ENCODE assay signal across 15 cellular contexts in genomic region chr18:37161491-37161890, GRCh38.
DNase-seq lines count a peak whose midpoint lies in the region; ATAC-seq, FAIRE-seq and TF ChIP-seq lines count a peak whose summit lies in the region.
"Had no signal": no experiment of that assay in that cellular context is flagged by ENCODE, and none has a peak within 500 bp of the region (broad histone marks: within the 10 kb centered on the region; RNA-seq: fewer than 3 reads in every experiment).

No MANE protein-coding gene starts in this region.

- peaks cover 11% of the 10 kb centered on the region for H3K4me1 ChIP-seq in mammary epithelial cell (ENCODE audit: insufficient read depth, low read length)
- H3K4me1 ChIP-seq in keratinocyte (ENCODE audit: control insufficient read depth, extremely low read depth, insufficient read depth, low read length) = peaks cover 2% of the 10 kb centered on the region

- no peak overlapping the region for H3K9ac ChIP-seq in mammary epithelial cell (ENCODE audit: insufficient read depth, low read length)
- no peak overlapping the region for H3K9ac ChIP-seq in keratinocyte (ENCODE audit: control insufficient read depth, extremely low read depth, insufficient read depth, low read length)
- H3K9ac ChIP-seq: GM23248 had no signal

- FAIRE-seq in bronchial epithelial cell (lab: Jason Lieb, UNC) = no peak
- FAIRE-seq in keratinocyte (lab: Jason Lieb, UNC) = no peak
- no peak for FAIRE-seq in HTR-8/SVneo (lab: Jason Lieb, UNC)
- FAIRE-seq: A204.1 had no signal

- DNase-seq in mammary epithelial cell (peak; percentile 58), MCF 10A (ENCODE audit: unreplicated experiment) (no peak), bronchial epithelial cell (ENCODE audit: low read depth) (peak; percentile 76), keratinocyte (ENCODE audit: low read depth, low spot score) (no peak), HTR-8/SVneo (ENCODE audit: insufficient read length, low spot score) (no peak), NCI-H524 treated with DMSO at 0.1 percent for 48 hours (lab: John Stamatoyannopoulos, UW) (no peak)
- DNase-seq: C1 segment of cervical spinal cord; Calu3; CD4-positive, alpha-beta T cell; DMS 273 treated with DMSO at 0.1 percent for 48 hours; GM23248; H7 had no signal

- H3K27ac ChIP-seq in mammary epithelial cell (ENCODE audit: insufficient read depth, low read depth, low read length) (peak overlapping the region; percentile 42), keratinocyte (ENCODE audit: control insufficient read depth, insufficient read depth, low read length) (no peak overlapping the region)
- H3K27ac ChIP-seq: GM23248 had no signal

- H2AFZ ChIP-seq in mammary epithelial cell (ENCODE audit: low read depth, low read length) = peak overlapping the region; percentile 46
- H2AFZ ChIP-seq in keratinocyte (ENCODE audit: control insufficient read depth, low read length) = no peak overlapping the region
- H2AFZ ChIP-seq: GM23248 had no signal

- H3K36me3 ChIP-seq in mammary epithelial cell (ENCODE audit: insufficient read depth, low read length) (peaks cover 2% of the 10 kb centered on the region), bronchial epithelial cell (ENCODE audit: control insufficient read depth, insufficient read depth, low read length) (no peaks in the 10 kb centered on the region), keratinocyte (ENCODE audit: control insufficient read depth in 2 of 2, extremely low read depth in 1 of 2, insufficient read depth in 2 of 2, low read length in 2 of 2) (no peaks in the 10 kb centered on the region)

- POLR2A ChIA-PET in MCF 10A (lab: Yijun Ruan, JAX) = no interaction called here

- BruUV-seq in mammary epithelial cell (replicated peaks; lab: Mats Ljungman, UMichigan) (no TSS peak), MCF 10A (replicated peaks; lab: Mats Ljungman, UMichigan) (no TSS peak)

- no peak for TF ChIP-seq CTCF in mammary epithelial cell (conservative IDR thresholded peaks at IDR 0.05 in 1 of 2, IDR thresholded peaks at IDR 0.05 in 1 of 2; ENCODE audit: extremely low read depth in 1 of 2, insufficient read depth in 1 of 2, low read depth in 1 of 2, low read length in 2 of 2)
- TF ChIP-seq CTCF in MCF 10A (IDR thresholded peaks at IDR 0.05; ENCODE audit: unreplicated experiment) = no peak
- TF ChIP-seq CTCF in bronchial epithelial cell (IDR thresholded peaks at IDR 0.05; ENCODE audit: insufficient read depth, low read length, severe bottlenecking) = no peak
- TF ChIP-seq CTCF in keratinocyte (optimal IDR thresholded peaks at IDR 0.05 in 1 of 3, IDR thresholded peaks at IDR 0.05 in 1 of 3, conservative IDR thresholded peaks at IDR 0.05 in 1 of 3; ENCODE audit: extremely low read depth in 1 of 3, insufficient read depth in 2 of 3, low read length in 3 of 3) = no peak

- H3K4me2 ChIP-seq in mammary epithelial cell (ENCODE audit: insufficient read depth, low read depth, low read length) = peak overlapping the region; percentile 45
- peak overlapping the region; percentile 31 for H3K4me2 ChIP-seq in keratinocyte (ENCODE audit: control insufficient read depth, extremely low read depth, insufficient read depth, low read depth, low read length)

- no peaks in the 10 kb centered on the region for H3K27me3 Mint-ChIP-seq in MCF 10A (ENCODE audit: insufficient read depth, unreplicated experiment)
- H3K27me3 Mint-ChIP-seq: B cell; CD4-positive, alpha-beta T cell had no signal

- H3K9me3 ChIP-seq in mammary epithelial cell (replicated peaks; ENCODE audit: insufficient read depth, low read length) (no peaks in the 10 kb centered on the region), keratinocyte (ENCODE audit: control insufficient read depth, low read depth, low read length) (no peaks in the 10 kb centered on the region)

- H3K27ac Mint-ChIP-seq in MCF 10A (ENCODE audit: low read depth, unreplicated experiment) = no peak overlapping the region
- H3K27ac Mint-ChIP-seq: B cell; CD4-positive, alpha-beta T cell had no signal

- H3K79me2 ChIP-seq in mammary epithelial cell (ENCODE audit: insufficient read depth, low read length) (no peaks in the 10 kb centered on the region), keratinocyte (ENCODE audit: control insufficient read depth, insufficient read depth, low read length) (no peaks in the 10 kb centered on the region)

- H3K9me3 Mint-ChIP-seq in MCF 10A (ENCODE audit: unreplicated experiment) = no peaks in the 10 kb centered on the region
- H3K9me3 Mint-ChIP-seq: CD4-positive, alpha-beta T cell had no signal

- intact Hi-C loops in mammary epithelial cell (cut with micrococcal nuclease) (no loop called here), MCF 10A (cut with micrococcal nuclease) (no loop called here)

- H4K20me1 ChIP-seq in mammary epithelial cell (ENCODE audit: insufficient read depth, low read length) = no peaks in the 10 kb centered on the region
- no peaks in the 10 kb centered on the region for H4K20me1 ChIP-seq in keratinocyte (ENCODE audit: control insufficient read depth, extremely low read depth, insufficient read depth, low read length)

- WGBS in mammary epithelial cell (ENCODE audit: low coverage, missing lambda C conversion rate) = 29% methylated on average over 1 of the region's 1 CpG

- no peaks in the 10 kb centered on the region for H3K4me1 Mint-ChIP-seq in MCF 10A (ENCODE audit: insufficient read depth, unreplicated experiment)
- H3K4me1 Mint-ChIP-seq: B cell had no signal

- CTCF ChIA-PET in mammary epithelial cell (lab: Charles Lee; ENCODE audit: low non-redundant PET) (interaction anchor here (0.6 kb wide), 1 partner anchor 13 kb away, joined by 6 read pairs; no protein-coding TSS in a partner anchor), MCF 10A (lab: Yijun Ruan, JAX) (interaction anchor here (0.6 kb wide), 1 partner anchor 105 kb away, joined by 4 read pairs; no protein-coding TSS in a partner anchor)

- H3K9me1 ChIP-seq in keratinocyte (ENCODE audit: control insufficient read depth, extremely low read depth, insufficient read depth, low read length) = no peaks in the 10 kb centered on the region

- dilution Hi-C loops in mammary epithelial cell (cut with HindIII; ENCODE audit: low sequenced_read_pairs) = no loop called here
- dilution Hi-C loops in keratinocyte (cut with MboI; ENCODE audit: extremely low pct_ligation_motif_present, low sequenced_read_pairs) = no loop called here

- H3K36me3 Mint-ChIP-seq in MCF 10A (ENCODE audit: insufficient read depth, unreplicated experiment) = no peaks in the 10 kb centered on the region

- H3K4me3 Mint-ChIP-seq in MCF 10A (ENCODE audit: unreplicated experiment) = no peak overlapping the region
- H3K4me3 Mint-ChIP-seq: B cell; CD4-positive, alpha-beta T cell had no signal

- H3K27me3 ChIP-seq in mammary epithelial cell (ENCODE audit: insufficient read depth, low read length) (no peaks in the 10 kb centered on the region), bronchial epithelial cell (ENCODE audit: control insufficient read depth, insufficient read depth, low read length) (no peaks in the 10 kb centered on the region), keratinocyte (ENCODE audit: control insufficient read depth, extremely low read depth, insufficient read depth, low read length) (no peaks in the 10 kb centered on the region)

- no peak for ATAC-seq in GM21515 (IDR thresholded peaks at IDR 0.05; ENCODE audit: unreplicated experiment)

- in situ Hi-C loops in mammary epithelial cell (cut with MboI; ENCODE audit: low sequenced_read_pairs in 2 of 2) = no loop called here

- H3K4me3 ChIP-seq in mammary epithelial cell (replicated peaks in 1 of 3; ENCODE audit: insufficient read depth in 1 of 3, low read depth in 2 of 3, low read length in 3 of 3) (no peak overlapping the region), bronchial epithelial cell (ENCODE audit: low read depth, low read length) (no peak overlapping the region), keratinocyte (ENCODE audit: control insufficient read depth in 2 of 3, extremely low read depth in 1 of 3, insufficient read depth in 2 of 3, low read depth in 1 of 3, low read length in 3 of 3) (no peak overlapping the region)
- H3K4me3 ChIP-seq: GM23248 had no signal

Comparison
In these comparisons a context has a peak if more than half of its experiments do, and no peak if none do; other contexts are left out.
1. DNase-seq: peak in mammary epithelial cell (single experiment) and bronchial epithelial cell (single experiment); none in MCF 10A (single experiment), keratinocyte (single experiment), HTR-8/SVneo (single experiment) and NCI-H524 treated with DMSO at 0.1 percent for 48 hours (single experiment).